ENCODE assay signal across 20 cellular contexts in genomic region chr21:38838598-38839369, GRCh38. TPM values are rescaled to one million over a fixed set of nuclear protein-coding genes. Genes with fewer than 3 reads are reported as not detected.
A peak's percentile ranks its signal among the peaks of the same experiment; 100 is the strongest.
DNase-seq lines count a peak whose midpoint lies in the region; ATAC-seq, FAIRE-seq and TF ChIP-seq lines count a peak whose summit lies in the region.
"Had no signal": no experiment of that assay in that cellular context is flagged by ENCODE, and none has a peak within 500 bp of the region (broad histone marks: within the 10 kb centered on the region; RNA-seq: fewer than 3 reads in every experiment).

No MANE protein-coding gene starts in this region.

- no peak overlapping the region for H3K4me3 Mint-ChIP-seq in osteocyte (ENCODE audit: unreplicated experiment)
- H3K4me3 Mint-ChIP-seq: CD8-positive, alpha-beta T cell had no signal

- H3K79me2 ChIP-seq in DND-41 (ENCODE audit: insufficient read depth, low read length) = no peaks in the 10 kb centered on the region

- DNase-seq in DND-41 = no peak
- no peak for DNase-seq in RWPE1 (ENCODE audit: low spot score)
- no peak for DNase-seq in epithelial cell of prostate (ENCODE audit: low read depth, low spot score)
- peak; percentile 51 for DNase-seq in osteocyte (ENCODE audit: extremely low spot score, unreplicated experiment)
- no peak for DNase-seq in RCC 7860 (ENCODE audit: low spot score)
- DNase-seq in GM19238 (ENCODE audit: insufficient read length, low spot score) = no peak
- DNase-seq: activated T-cell treated with anti-CD3 and anti-CD28 coated beads, Interleukin-2, amount 50 U/mL, for 72 hours; CD8-positive, alpha-beta T cell; DMS53; NCI-H1048; NCI-H1930; testis had no signal

- no peaks in the 10 kb centered on the region for H3K9me3 ChIP-seq in DND-41 (ENCODE audit: insufficient read depth, low read length, severe bottlenecking)
- H3K9me3 ChIP-seq: heart left ventricle, testis had no signal

- POLR2A ChIA-PET in RWPE1 (lab: Yijun Ruan, JAX; ENCODE audit: low non-redundant PET) = no interaction called here

- H2AFZ ChIP-seq in DND-41 (ENCODE audit: low read depth, low read length) = no peak overlapping the region

- H4K20me1 ChIP-seq in DND-41 (ENCODE audit: insufficient read depth, low read length) = no peaks in the 10 kb centered on the region

- ATAC-seq in DND-41 (ENCODE audit: insufficient read depth, low read depth) (no peak; the same call in 2 of the 3 replicates), GM21360 (IDR thresholded peaks at IDR 0.05; ENCODE audit: unreplicated experiment) (no peak)
- ATAC-seq: CD8-positive, alpha-beta T cell; GM12878; heart left ventricle had no signal

- H3K27ac Mint-ChIP-seq in osteocyte (ENCODE audit: unreplicated experiment) = peak overlapping the region; percentile 84
- H3K27ac Mint-ChIP-seq: CD8-positive, alpha-beta T cell had no signal

- H3K9ac ChIP-seq in DND-41 (ENCODE audit: low read depth, low read length) = no peak overlapping the region
- H3K9ac ChIP-seq: KMS-11 had no signal

- H3K27ac ChIP-seq in DND-41 (ENCODE audit: low read length) = peak overlapping the region; percentile 44; the same call in 1 of the 2 replicates
- peak overlapping the region; percentile 98 for H3K27ac ChIP-seq in RWPE1
- peak overlapping the region; percentile 98 for H3K27ac ChIP-seq in epithelial cell of prostate
- H3K27ac ChIP-seq: heart left ventricle, KMS-11, SK-N-MC, testis had no signal

- no peaks in the 10 kb centered on the region for H3K36me3 ChIP-seq in DND-41 (ENCODE audit: insufficient read depth, low read length)
- H3K36me3 ChIP-seq: heart left ventricle had no signal

- H3K9me3 Mint-ChIP-seq in osteocyte (ENCODE audit: unreplicated experiment) = no peaks in the 10 kb centered on the region
- H3K9me3 Mint-ChIP-seq: activated naive CD4-positive, alpha-beta T cell treated with anti-CD3 and anti-CD28 coated beads, Interleukin-2, amount 50 U/mL, for 72 hours; CD8-positive, alpha-beta T cell had no signal

- H3K4me2 ChIP-seq in DND-41 (ENCODE audit: insufficient read depth, low read length) = no peak overlapping the region
- H3K4me2 ChIP-seq: KMS-11 had no signal

- H3K36me3 Mint-ChIP-seq in osteocyte (ENCODE audit: unreplicated experiment) = no peaks in the 10 kb centered on the region
- H3K36me3 Mint-ChIP-seq: CD8-positive, alpha-beta T cell had no signal

- CTCF ChIA-PET in RWPE1 (lab: Yijun Ruan, JAX) = interaction anchor here (0.6 kb wide), 1 partner anchor 199 kb away, joined by 4 read pairs; no protein-coding TSS in a partner anchor

- TF ChIP-seq CTCF in DND-41 (IDR thresholded peaks at IDR 0.05; ENCODE audit: borderline replicate concordance, extremely low read depth, low read length, poor library complexity, severe bottlenecking) (no peak), RWPE1 (conservative IDR thresholded peaks at IDR 0.05; ENCODE audit: low read depth) (no peak), osteocyte (IDR thresholded peaks at IDR 0.05) (no peak)

- no peak for FAIRE-seq in RCC 7860 (lab: Jason Lieb, UNC)
- FAIRE-seq: colon, GM12878, H1 had no signal

- no peaks in the 10 kb centered on the region for H3K27me3 Mint-ChIP-seq in osteocyte (ENCODE audit: unreplicated experiment)

- peaks cover 36% of the 10 kb centered on the region for H3K4me1 Mint-ChIP-seq in osteocyte (ENCODE audit: unreplicated experiment)

- 0 out of 2 replicates have a peak, but pooled peaks cover 6% of the 10 kb centered on the region for H3K4me1 ChIP-seq in DND-41 (ENCODE audit: insufficient read depth, low read length)
- H3K4me1 ChIP-seq: heart left ventricle, testis had no signal

- no peaks in the 10 kb centered on the region for H3K27me3 ChIP-seq in DND-41 (ENCODE audit: insufficient read depth, low read length, poor library complexity)
- H3K27me3 ChIP-seq: heart left ventricle, testis had no signal

- no peak overlapping the region for H3K4me3 ChIP-seq in DND-41 (ENCODE audit: low read depth in 1 of 2, low read length in 2 of 2)
- H3K4me3 ChIP-seq: GM12878, heart left ventricle, SK-N-MC, testis had no signal

RNA-seq across cellular contexts. Expression of gene ETS2, which starts 33.1 kb away (rescaled TPM):
- 18.2 and 18.8 TPM in 2 replicates for total RNA-seq in osteocyte

Comparison
In these comparisons a context has a peak if more than half of its experiments do, and no peak if none do; other contexts are left out.
1. H3K27ac ChIP-seq: peak in every context shown above with its lines; median percentile 98 in RWPE1; 98 in epithelial cell of prostate; 44 in DND-41.